In the genomic region with DNA sequence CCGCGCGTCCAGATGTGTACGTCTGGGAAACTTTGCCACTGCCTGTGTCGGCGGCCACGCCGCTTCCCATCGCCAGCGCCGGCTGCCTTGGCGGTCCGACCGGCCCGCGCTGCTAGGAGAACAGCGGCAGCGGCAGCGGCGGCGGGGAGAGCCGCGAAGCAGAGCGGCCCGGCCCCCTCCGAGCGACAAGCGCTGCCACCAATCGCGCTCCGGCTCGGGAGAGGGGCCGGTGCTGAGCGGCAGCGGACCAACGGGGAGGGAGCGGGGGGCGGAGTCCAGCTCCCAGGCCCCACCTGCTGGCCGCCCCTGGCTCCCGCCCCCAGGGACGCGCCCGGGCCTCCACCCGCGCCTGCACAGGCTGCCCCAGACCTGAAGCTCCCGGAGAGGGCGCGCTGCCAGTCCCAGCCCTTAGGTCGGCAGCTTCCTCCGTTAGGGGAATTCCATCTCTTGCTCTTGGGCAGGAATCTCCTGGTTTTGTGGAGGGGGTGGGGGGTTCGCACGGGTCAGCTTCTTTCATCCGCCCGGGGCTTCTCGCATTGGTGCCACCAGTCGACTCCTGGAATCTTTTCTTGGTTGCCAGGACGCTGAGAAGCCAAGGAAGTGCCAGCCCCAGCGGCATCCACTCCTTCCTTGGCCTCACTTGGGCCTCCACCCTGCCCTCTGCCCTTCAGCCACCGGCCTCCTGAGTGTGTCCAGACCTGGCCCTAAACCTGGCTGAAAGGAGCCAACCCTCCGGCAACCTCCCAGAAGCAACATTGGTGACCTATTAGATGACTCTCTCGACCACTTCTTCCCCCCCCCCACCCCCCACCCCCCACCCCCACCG, we compare ENCODE assay signal across 8 cellular contexts. TPM values are rescaled to one million over a fixed set of nuclear protein-coding genes. Genes with fewer than 3 reads are reported as not detected.
DNase-seq lines count a peak whose midpoint lies in the region; ATAC-seq and TF ChIP-seq lines count a peak whose summit lies in the region.

A gene (minus strand): TSS at position 125 of the 826 bp plus-strand sequence.

- no peaks in the 10 kb centered on the region for H3K36me3 Mint-ChIP-seq in activated CD8-positive, alpha-beta T cell treated with anti-CD3 and anti-CD28 coated beads for 36 hours (ENCODE audit: low read depth)

- intact Hi-C loops in activated CD8-positive, alpha-beta T cell treated with anti-CD3 and anti-CD28 coated beads for 36 hours (cut with micrococcal nuclease): no loop called here

- H3K27me3 Mint-ChIP-seq in activated CD8-positive, alpha-beta T cell treated with anti-CD3 and anti-CD28 coated beads for 36 hours: peaks cover 44% of the 10 kb centered on the region

- H3K9me3 Mint-ChIP-seq in activated CD8-positive, alpha-beta T cell treated with anti-CD3 and anti-CD28 coated beads for 36 hours: no peaks in the 10 kb centered on the region

- peak within 1 kb of the TSS; percentile 37 for H3K27ac Mint-ChIP-seq in activated CD8-positive, alpha-beta T cell treated with anti-CD3 and anti-CD28 coated beads for 36 hours

- DNase-seq in CD1c-positive myeloid dendritic cell (ENCODE audit: extremely low spot score) (peak; percentile 95), NCI-H526 (lab: John Stamatoyannopoulos, UW) (peak; percentile 84 to 99), lung microvascular endothelial cell (ENCODE audit: low read depth in 2 of 2) (peak; percentile 92 to 97)
- DNase-seq in activated CD8-positive, alpha-beta T cell treated with anti-CD3 and anti-CD28 coated beads for 36 hours: peak; percentile 87
- peak; percentile 27 for DNase-seq in effector CD4-positive, alpha-beta T cell
- DNase-seq in stimulated activated CD4-positive, alpha-beta T cell treated with anti-CD3 and anti-CD28 coated beads, TNF-alpha, amount 100 ng/mL, for 24 hours (ENCODE audit: low read depth in 3 of 3): peak; percentile 34 to 83 (median 41)

- H3K4me1 Mint-ChIP-seq in activated CD8-positive, alpha-beta T cell treated with anti-CD3 and anti-CD28 coated beads for 36 hours (ENCODE audit: low read depth): peaks cover 3% of the 10 kb centered on the region

- TF ChIP-seq CTCF in activated CD8-positive, alpha-beta T cell treated with anti-CD3 and anti-CD28 coated beads for 36 hours (IDR thresholded peaks at IDR 0.05): no peak

- CTCF ChIA-PET in activated CD8-positive, alpha-beta T cell treated with anti-CD3 and anti-CD28 coated beads for 36 hours (lab: Charles Lee): interaction anchor here (1.1 kb wide), 1 partner anchor 17 kb away, joined by 4 read pairs; no protein-coding TSS in a partner anchor

- peak; percentile 95 for ATAC-seq in GM19372 (IDR thresholded peaks at IDR 0.05; ENCODE audit: low read depth, unreplicated experiment)
- ATAC-seq in HG03469 (IDR thresholded peaks at IDR 0.05; ENCODE audit: unreplicated experiment): peak; percentile 90
- ATAC-seq in activated CD8-positive, alpha-beta T cell treated with anti-CD3 and anti-CD28 coated beads for 36 hours: peak; percentile 99

- POLR2A ChIA-PET in activated CD8-positive, alpha-beta T cell treated with anti-CD3 and anti-CD28 coated beads for 36 hours (lab: Charles Lee): no interaction called here

- peak within 1 kb of the TSS; percentile 79 for H3K4me3 Mint-ChIP-seq in activated CD8-positive, alpha-beta T cell treated with anti-CD3 and anti-CD28 coated beads for 36 hours

RNA-seq across cellular contexts. Expression of the gene that starts here (rescaled TPM):
- 1 to 10 TPM; 6.8 to 7.4 TPM for total RNA-seq in activated CD8-positive, alpha-beta T cell treated with anti-CD3 and anti-CD28 coated beads for 36 hours
- total RNA-seq in lung microvascular endothelial cell: 64.5 and 240 TPM in 2 replicates

Comparison
In these comparisons a context has a peak if more than half of its experiments do, and no peak if none do; other contexts are left out.
1. Peak in every context shown above with its lines: DNase-seq and ATAC-seq.
2. DNase-seq: peak in every context shown above with its lines; median percentile 95 in CD1c-positive myeloid dendritic cell; 94 in lung microvascular endothelial cell; 92 in NCI-H526; 87 in activated CD8-positive, alpha-beta T cell treated with anti-CD3 and anti-CD28 coated beads for 36 hours; 41 in stimulated activated CD4-positive, alpha-beta T cell treated with anti-CD3 and anti-CD28 coated beads, TNF-alpha, amount 100 ng/mL, for 24 hours; 27 in effector CD4-positive, alpha-beta T cell.